ENCODE assay signal across 2 cellular contexts in the genomic region with DNA sequence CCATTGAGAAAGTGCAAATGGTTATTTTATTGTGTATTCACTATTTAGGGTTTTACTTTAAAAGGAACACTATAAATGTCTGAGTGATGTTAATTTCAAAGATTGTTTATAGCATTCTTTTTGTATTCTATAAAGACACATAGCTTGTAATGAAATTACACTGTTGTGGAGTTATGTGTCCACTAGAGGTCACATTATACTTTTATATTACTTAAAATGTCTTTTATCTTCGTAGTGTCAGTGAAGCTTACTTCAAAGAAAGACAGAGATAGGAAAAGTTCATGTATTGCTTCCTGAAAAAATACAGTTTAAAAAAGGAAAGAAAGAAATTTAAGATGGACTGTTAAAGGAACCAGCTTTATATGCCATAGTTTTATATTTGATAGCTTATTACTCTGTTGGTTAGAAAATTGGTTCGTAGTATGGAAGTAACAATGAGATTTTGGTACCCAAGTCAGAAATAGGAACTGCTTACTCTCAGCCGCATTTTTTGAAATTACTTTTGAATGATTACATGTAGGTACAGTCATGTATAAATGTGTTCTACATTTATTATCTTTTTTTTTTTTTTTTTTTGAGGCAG.
TF ChIP-seq lines count a peak whose summit lies in the region.

No MANE protein-coding gene starts in this region.

TF ChIP-seq in A549, 52 proteins besides CTCF, POLR2A, EP300 and RAD21:
- TF ChIP-seq KDM1A (IDR thresholded peaks at IDR 0.05; ENCODE audit: low read depth) (no peak), MAZ (IDR thresholded peaks at IDR 0.05; ENCODE audit: borderline replicate concordance, low read depth, low read length) (no peak), SMC3 (IDR thresholded peaks at IDR 0.05) (peak; percentile 64; the same call in 2 of the 3 replicates), ESRRA (IDR thresholded peaks at IDR 0.05; ENCODE audit: borderline replicate concordance, low read length) (no peak), POLR2AphosphoS2 (conservative IDR thresholded peaks at IDR 0.05; ENCODE audit: low read length) (no peak), RARB (CRISPR knock-in tag; IDR thresholded peaks at IDR 0.05) (no peak)

TF ChIP-seq in endothelial cell of umbilical vein, 7 proteins besides CTCF, POLR2A, EP300 and RAD21:
- no peak for TF ChIP-seq POLR2AphosphoS5 (IDR thresholded peaks at IDR 0.05; ENCODE audit: insufficient read depth, low read depth, low read length)
